ENCODE assay signal across 29 cellular contexts in genomic region chr18:42245137-42245536, GRCh38.
"Had no signal": no experiment of that assay in that cellular context is flagged by ENCODE, and none has a peak within 500 bp of the region (broad histone marks: within the 10 kb centered on the region; RNA-seq: fewer than 3 reads in every experiment).

No MANE protein-coding gene starts in this region.

- H3K9me3 ChIP-seq: colonic mucosa, esophagus muscularis mucosa, esophagus squamous epithelium, gastrocnemius medialis, gastroesophageal sphincter had no signal

- H3K27ac ChIP-seq: colonic mucosa, coronary artery, dorsolateral prefrontal cortex, epithelial cell of prostate, esophagus muscularis mucosa, esophagus squamous epithelium, foreskin keratinocyte, gastrocnemius medialis, gastroesophageal sphincter, heart left ventricle, heart right ventricle had no signal

- H3K9me3 Mint-ChIP-seq: dendritic cell treated with granulocyte-macrophage colony-stimulating factor and Interleukin-4, amounts not matched to agents 40 ng/mL and 50 ng/mL, for 4 days; effector memory CD8-positive, alpha-beta T cell; endodermal cell had no signal

- H3K4me1 ChIP-seq: colonic mucosa, esophagus muscularis mucosa, esophagus squamous epithelium, foreskin keratinocyte, gastrocnemius medialis, gastroesophageal sphincter, heart left ventricle, heart right ventricle had no signal

- H3K36me3 ChIP-seq: colonic mucosa, esophagus muscularis mucosa, esophagus squamous epithelium, gastrocnemius medialis, gastroesophageal sphincter, heart left ventricle, heart right ventricle had no signal

- ATAC-seq: effector memory CD8-positive, alpha-beta T cell; esophagus mucosa; foreskin keratinocyte; gastrocnemius medialis; gastroesophageal sphincter; heart left ventricle; heart right ventricle had no signal

- H3K27me3 ChIP-seq: colonic mucosa, dorsolateral prefrontal cortex, esophagus muscularis mucosa, esophagus squamous epithelium, foreskin keratinocyte, gastrocnemius medialis, gastroesophageal sphincter, heart left ventricle, heart right ventricle had no signal

- FAIRE-seq: colon, endometrium, endothelial cell of umbilical vein, frontal cortex had no signal

- H3K4me1 Mint-ChIP-seq: endodermal cell had no signal

- DNase-seq: colonic mucosa; cortex of kidney; dermis blood vessel endothelial cell; dorsolateral prefrontal cortex; effector CD4-positive, alpha-beta T cell; effector CD8-positive, alpha-beta T cell; effector memory CD4-positive, alpha-beta T cell; effector memory CD8-positive, alpha-beta T cell; endodermal cell; erythroblast; esophagus squamous epithelium; foreskin fibroblast; foreskin keratinocyte; foreskin melanocyte; gastrocnemius medialis; glutamatergic neuron; head of caudate nucleus; heart left ventricle; heart right ventricle had no signal

- H3K4me3 ChIP-seq: colonic mucosa, coronary artery, dorsolateral prefrontal cortex, esophagus muscularis mucosa, esophagus squamous epithelium, gastrocnemius medialis, gastroesophageal sphincter, heart left ventricle, heart right ventricle had no signal

- H3K27ac Mint-ChIP-seq: dendritic cell treated with granulocyte-macrophage colony-stimulating factor and Interleukin-4, amounts not matched to agents 40 ng/mL and 50 ng/mL, for 4 days; effector memory CD8-positive, alpha-beta T cell; endodermal cell had no signal

- H3K4me3 Mint-ChIP-seq: dendritic cell treated with granulocyte-macrophage colony-stimulating factor and Interleukin-4, amounts not matched to agents 40 ng/mL and 50 ng/mL, for 4 days; effector memory CD8-positive, alpha-beta T cell; endodermal cell had no signal

- H3K27me3 Mint-ChIP-seq: dendritic cell treated with granulocyte-macrophage colony-stimulating factor and Interleukin-4, amounts not matched to agents 40 ng/mL and 50 ng/mL, for 4 days; effector memory CD8-positive, alpha-beta T cell had no signal
